18 cellular contexts compared by ENCODE assay signal in the genomic region with DNA sequence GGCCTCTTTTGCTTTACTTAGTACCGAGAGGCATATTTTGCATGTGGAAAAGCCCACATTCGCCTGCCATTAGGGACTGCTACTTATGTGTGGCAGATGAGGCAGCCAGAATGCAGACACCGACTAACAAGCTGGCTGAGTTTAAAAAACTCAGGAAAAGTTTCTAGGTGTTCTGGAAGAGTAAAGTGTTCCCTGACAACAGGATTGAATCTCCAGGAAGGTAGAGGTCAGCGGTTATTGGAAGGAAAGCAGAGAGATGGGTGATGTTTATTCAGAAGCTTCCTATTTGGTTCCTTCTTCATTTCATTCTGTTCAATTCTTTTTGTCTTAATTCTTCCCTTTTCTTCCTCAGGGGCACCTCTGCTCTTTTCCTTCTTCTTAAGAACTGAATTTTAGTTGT.
A peak's percentile ranks its signal among the peaks of the same experiment; 100 is the strongest.
DNase-seq lines count a peak whose midpoint lies in the region; TF ChIP-seq lines count a peak whose summit lies in the region.
"Had no signal": no experiment of that assay in that cellular context is flagged by ENCODE, and none has a peak within 500 bp of the region (broad histone marks: within the 10 kb centered on the region; RNA-seq: fewer than 3 reads in every experiment).

No MANE protein-coding gene starts in this region.

- H3K4me2 ChIP-seq in H9 (ENCODE audit: insufficient read depth, insufficient read length, low read length) (no peak overlapping the region), PC-9 (no peak overlapping the region), osteoblast (ENCODE audit: insufficient read depth, low read length) (no peak overlapping the region)
- H3K4me2 ChIP-seq: BLaER1 had no signal

- H3K4me3 Mint-ChIP-seq in H9 = no peak overlapping the region
- H3K4me3 Mint-ChIP-seq: B cell; CD4-positive, CD25-positive, alpha-beta regulatory T cell; CD8-positive, alpha-beta T cell; HFFc6 had no signal

- no peak overlapping the region for H3K9ac ChIP-seq in H9 (ENCODE audit: extremely low read depth, insufficient read length, low read length)
- H3K9ac ChIP-seq: BLaER1 had no signal

- H3K27ac Mint-ChIP-seq in H9 = no peak overlapping the region
- H3K27ac Mint-ChIP-seq: B cell; CD4-positive, CD25-positive, alpha-beta regulatory T cell; CD8-positive, alpha-beta T cell; HFFc6 had no signal

- no peak overlapping the region for H4K5ac ChIP-seq in H9 (ENCODE audit: insufficient read length, low read depth, low read length)

- H3K56ac ChIP-seq in H9 (ENCODE audit: insufficient read length, low read depth, low read length) = no peak overlapping the region

- no peak overlapping the region for H3K18ac ChIP-seq in H9 (ENCODE audit: insufficient read length, low read depth, low read length)

- no peak overlapping the region for H3K23ac ChIP-seq in H9 (ENCODE audit: insufficient read length, low read depth, low read length)

- no peak overlapping the region for H3T11ph ChIP-seq in H9 (ENCODE audit: low read length)

- intact Hi-C loops in A673 (cut with micrococcal nuclease; ENCODE audit: unreplicated experiment) = loop anchor here (5.0 to 10.0 kb wide), 3 partner anchors 132 to 1480 kb away; no protein-coding TSS in a partner anchor
- intact Hi-C loops in PC-9 (cut with micrococcal nuclease; ENCODE audit: unreplicated experiment) = no loop called here

- no peak overlapping the region for H4K8ac ChIP-seq in H9 (replicated peaks; ENCODE audit: insufficient read length, low read depth, low read length)

- peak overlapping the region; percentile 96 for H3K27ac ChIP-seq in A673 (ENCODE audit: low read depth, low read length, poor library complexity, severe bottlenecking)
- no peak overlapping the region for H3K27ac ChIP-seq in H9 (ENCODE audit: insufficient read length, low read depth, low read length)
- H3K27ac ChIP-seq in PC-9 = no peak overlapping the region
- no peak overlapping the region for H3K27ac ChIP-seq in osteoblast (ENCODE audit: low read depth, low read length)
- H3K27ac ChIP-seq in tibial nerve = no peak overlapping the region
- H3K27ac ChIP-seq: BLaER1, C4-2B had no signal

- no peaks in the 10 kb centered on the region for H3K9me3 ChIP-seq in A673 (ENCODE audit: low read depth, low read length, poor library complexity, severe bottlenecking)
- no peaks in the 10 kb centered on the region for H3K9me3 ChIP-seq in H9 (ENCODE audit: control insufficient read depth, low read depth, low read length)
- H3K9me3 ChIP-seq in PC-9 (ENCODE audit: insufficient read depth, low read depth) = no peaks in the 10 kb centered on the region
- no peaks in the 10 kb centered on the region for H3K9me3 ChIP-seq in osteoblast (ENCODE audit: low read depth, low read length)
- no peaks in the 10 kb centered on the region for H3K9me3 ChIP-seq in tibial nerve
- H3K9me3 ChIP-seq: BLaER1, Caco-2, HAP-1 had no signal

- H3K14ac ChIP-seq in H9 (ENCODE audit: insufficient read depth, low read length) = no peak overlapping the region

- TF ChIP-seq POLR2A in tibial nerve (IDR thresholded peaks at IDR 0.05) = no peak

- no peaks in the 10 kb centered on the region for H3K79me2 ChIP-seq in H9 (ENCODE audit: insufficient read depth, low read length)
- H3K79me2 ChIP-seq in PC-9 (ENCODE audit: low read depth) = no peaks in the 10 kb centered on the region
- no peaks in the 10 kb centered on the region for H3K79me2 ChIP-seq in osteoblast (ENCODE audit: insufficient read depth, low read length)

- H2BK20ac ChIP-seq in H9 (ENCODE audit: low read depth, low read length, poor library complexity, severe bottlenecking) = no peak overlapping the region

- no peak for TF ChIP-seq CTCF in A673 (conservative IDR thresholded peaks at IDR 0.05; ENCODE audit: low read depth, low read length)
- no peak for TF ChIP-seq CTCF in H9 (conservative IDR thresholded peaks at IDR 0.05)
- no peak for TF ChIP-seq CTCF in PC-9 (conservative IDR thresholded peaks at IDR 0.05)
- no peak for TF ChIP-seq CTCF in osteoblast (IDR thresholded peaks at IDR 0.05; ENCODE audit: extremely low read depth, low read depth, low read length)
- TF ChIP-seq CTCF in tibial nerve (IDR thresholded peaks at IDR 0.05) = no peak

- no peak overlapping the region for H2AK5ac ChIP-seq in H9 (ENCODE audit: insufficient read length, low read length)

- no peak overlapping the region for H3K4me3 ChIP-seq in A673 (ENCODE audit: low read depth, low read length, poor library complexity, severe bottlenecking)
- H3K4me3 ChIP-seq in PC-9 = no peak overlapping the region
- H3K4me3 ChIP-seq in osteoblast (ENCODE audit: insufficient read depth, low read length) = no peak overlapping the region
- H3K4me3 ChIP-seq in tibial nerve = no peak overlapping the region
- H3K4me3 ChIP-seq: BLaER1, HAP-1 had no signal

- CTCF ChIA-PET in A673 (lab: Charles Lee) (no interaction called here), PC-9 (lab: Charles Lee) (no interaction called here)

- no peaks in the 10 kb centered on the region for H3K79me1 ChIP-seq in H9 (ENCODE audit: insufficient read depth, low read depth, low read length, poor library complexity, severe bottlenecking)

- no peaks in the 10 kb centered on the region; a peak in 1 of 7 replicates for H3K36me3 Mint-ChIP-seq in H9 (ENCODE audit: insufficient read depth in 1 of 3, low read depth in 3 of 3)
- H3K36me3 Mint-ChIP-seq: CD4-positive, CD25-positive, alpha-beta regulatory T cell; CD8-positive, alpha-beta T cell had no signal

- no peaks in the 10 kb centered on the region for H3K36me3 ChIP-seq in A673 (ENCODE audit: insufficient read depth, low read length, poor library complexity, severe bottlenecking)
- no peaks in the 10 kb centered on the region for H3K36me3 ChIP-seq in PC-9 (ENCODE audit: low read depth)
- no peaks in the 10 kb centered on the region for H3K36me3 ChIP-seq in osteoblast (ENCODE audit: insufficient read depth, low read length)
- H3K36me3 ChIP-seq in tibial nerve = no peaks in the 10 kb centered on the region
- H3K36me3 ChIP-seq: BLaER1, HAP-1 had no signal

- H3F3A ChIP-seq in PC-9 (ENCODE audit: insufficient read depth, low read depth) = no peaks in the 10 kb centered on the region

- H3K4me1 ChIP-seq in A673 (ENCODE audit: insufficient read depth, low read length, poor library complexity, severe bottlenecking) (peaks cover 49% of the 10 kb centered on the region), H9 (ENCODE audit: insufficient read depth, low read length) (peaks cover 2% of the 10 kb centered on the region), PC-9 (replicated peaks; ENCODE audit: insufficient read depth) (no peaks in the 10 kb centered on the region), osteoblast (ENCODE audit: insufficient read depth, low read length) (no peaks in the 10 kb centered on the region), tibial nerve (no peaks in the 10 kb centered on the region)
- H3K4me1 ChIP-seq: BLaER1, HAP-1 had no signal

- H3K27me3 ChIP-seq in A673 (replicated peaks; ENCODE audit: insufficient read depth, low read depth, low read length, poor library complexity) = no peaks in the 10 kb centered on the region
- H3K27me3 ChIP-seq in H9 (ENCODE audit: insufficient read depth, low read length) = no peaks in the 10 kb centered on the region
- no peaks in the 10 kb centered on the region for H3K27me3 ChIP-seq in PC-9 (ENCODE audit: insufficient read depth, low read depth)
- H3K27me3 ChIP-seq in osteoblast (ENCODE audit: insufficient read depth, low read length) = no peaks in the 10 kb centered on the region
- no peaks in the 10 kb centered on the region for H3K27me3 ChIP-seq in tibial nerve
- H3K27me3 ChIP-seq: BLaER1 had no signal

- no peak overlapping the region for H2BK5ac ChIP-seq in H9 (ENCODE audit: insufficient read length, low read length)

- H3K9me2 ChIP-seq in PC-9 (ENCODE audit: insufficient read depth) = no peaks in the 10 kb centered on the region

- no peak for TF ChIP-seq EP300 in tibial nerve (IDR thresholded peaks at IDR 0.05)

- H4K20me1 ChIP-seq in H9 (ENCODE audit: control insufficient read depth, insufficient read depth, insufficient read length) = no peaks in the 10 kb centered on the region
- H4K20me1 ChIP-seq in PC-9 (ENCODE audit: insufficient read depth) = no peaks in the 10 kb centered on the region
- no peaks in the 10 kb centered on the region for H4K20me1 ChIP-seq in osteoblast (ENCODE audit: insufficient read depth, low read length)
- H4K20me1 ChIP-seq: BLaER1 had no signal

- no peak overlapping the region for H3K4ac ChIP-seq in H9 (ENCODE audit: low read depth, low read length)

- POLR2A ChIA-PET in A673 (lab: Charles Lee; ENCODE audit: low non-redundant PET) (no interaction called here), PC-9 (lab: Charles Lee; ENCODE audit: unreplicated experiment) (no interaction called here)

- H3K27me3 Mint-ChIP-seq in H9 (ENCODE audit: low read depth) = peaks cover 6% of the 10 kb centered on the region; the same call in 1 of the 2 replicates
- H3K27me3 Mint-ChIP-seq: B cell had no signal

- no peak overlapping the region for H2AFZ ChIP-seq in H9 (ENCODE audit: low read length)
- peak overlapping the region; percentile 31; the same call in 1 of the 2 replicates for H2AFZ ChIP-seq in PC-9
- peak overlapping the region; percentile 18 for H2AFZ ChIP-seq in osteoblast (ENCODE audit: low read length)

- H3K4me1 Mint-ChIP-seq in H9 = peaks cover 22 to 25% of the 10 kb centered on the region in 2 experiments
- H3K4me1 Mint-ChIP-seq: B cell; CD4-positive, CD25-positive, alpha-beta regulatory T cell had no signal

- H4K91ac ChIP-seq in H9 (ENCODE audit: insufficient read length, low read depth, low read length) = no peak overlapping the region

- no CpG with 5 or more reads among the region's 4 CpGs for WGBS in H9 (ENCODE audit: extremely low coverage, insufficient read length, low lambda C conversion rate)
- 76 to 77% methylated on average over 4 of the region's 4 CpGs for WGBS in tibial nerve, 2 donors

- H2BK120ac ChIP-seq in H9 (ENCODE audit: low read depth, low read length, poor library complexity, severe bottlenecking) = no peak overlapping the region

- H2BK15ac ChIP-seq in H9 (ENCODE audit: low read depth, low read length) = peak overlapping the region; percentile 83; the same call in 1 of the 2 replicates

- H3K23me2 ChIP-seq in H9 (ENCODE audit: insufficient read length, low read depth, low read length, poor library complexity, severe bottlenecking) = no peaks in the 10 kb centered on the region

- H3K9me3 Mint-ChIP-seq in H9 = no peaks in the 10 kb centered on the region
- H3K9me3 Mint-ChIP-seq: CD8-positive, alpha-beta T cell; HFFc6 had no signal

- DNase-seq in A673 (ENCODE audit: low spot score) (no peak), H9 (no peak), PC-9 (no peak), osteoblast (ENCODE audit: insufficient read length, low spot score, missing footprints) (peak; percentile 0), NCI-H1436 treated with DMSO at 0.1 percent for 48 hours (lab: John Stamatoyannopoulos, UW) (no peak), tibial nerve (ENCODE audit: low spot score in 2 of 2) (no peak)
- DNase-seq: Caco-2; CD4-positive, CD25-positive, alpha-beta regulatory T cell; CD8-positive, alpha-beta T cell; DMS53; DMS79 treated with DMSO at 0.1 percent for 48 hours; GF-D8; GOT3; HFFc6 had no signal

- BruUV-seq in A673 (replicated peaks; lab: Mats Ljungman, UMichigan) = no TSS peak
- BruUV-seq in PC-9 (replicated peaks; lab: Mats Ljungman, UMichigan) = no TSS peak

- no peak overlapping the region for H2BK12ac ChIP-seq in H9 (ENCODE audit: insufficient read length, low read depth, low read length)
